8 cellular contexts compared by ENCODE assay signal in the genomic region with DNA sequence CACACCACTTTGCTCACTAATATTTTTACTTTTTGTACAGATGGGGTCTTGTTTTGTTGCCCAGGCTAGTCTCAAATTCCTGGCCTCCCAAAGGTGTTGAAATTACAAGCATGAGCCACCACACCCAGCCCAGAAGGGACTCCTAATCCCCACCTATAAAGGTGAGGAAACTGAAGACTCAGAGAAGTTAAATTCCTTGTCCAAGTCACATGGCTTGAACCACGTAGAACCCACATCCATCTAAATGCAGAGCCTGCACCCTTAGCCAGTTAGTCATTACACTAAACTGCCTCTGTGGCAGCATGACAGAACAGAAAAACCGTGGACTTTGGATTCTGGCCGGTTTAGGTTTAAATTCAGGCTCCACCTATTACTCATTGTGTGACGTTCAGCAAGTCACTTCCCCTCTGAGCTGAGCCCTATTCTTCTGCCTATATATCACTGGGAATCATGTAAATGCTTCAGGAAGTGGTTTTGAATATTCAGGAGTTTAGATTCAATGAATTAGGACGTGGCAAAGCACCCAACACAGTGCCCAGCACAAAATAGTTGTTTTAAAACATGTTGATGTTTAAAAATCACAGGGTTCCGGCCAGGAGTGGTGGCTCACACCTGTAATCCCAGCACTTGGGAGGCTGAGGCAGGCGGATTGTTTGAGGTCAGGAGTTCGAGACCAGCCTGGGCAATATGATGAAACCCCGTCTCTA. TPM values are rescaled to one million over a fixed set of nuclear protein-coding genes. Genes with fewer than 3 reads are reported as not detected.
DNase-seq lines count a peak whose midpoint lies in the region; ATAC-seq and TF ChIP-seq lines count a peak whose summit lies in the region.

No MANE protein-coding gene starts in this region.

- H3K4me3 ChIP-seq in astrocyte of the cerebellum (ENCODE audit: low read depth, low read length) = no peak overlapping the region

- TF ChIP-seq CTCF in astrocyte of the cerebellum (IDR thresholded peaks at IDR 0.05; ENCODE audit: low read depth, low read length, missing control alignments) = no peak
- no peak for TF ChIP-seq CTCF in GM13977 (IDR thresholded peaks at IDR 0.05; ENCODE audit: extremely low read depth, insufficient read depth, missing control alignments)

- no peak for ATAC-seq in GM21367 (IDR thresholded peaks at IDR 0.05; ENCODE audit: unreplicated experiment)
- no peak for ATAC-seq in HG02884 (IDR thresholded peaks at IDR 0.05; ENCODE audit: unreplicated experiment)

- peak; percentile 96 for DNase-seq in EH (ENCODE audit: low read depth)
- peak; percentile 90 for DNase-seq in LHCN-M2 (ENCODE audit: low read depth)
- peak; percentile 78 for DNase-seq in astrocyte of the cerebellum (ENCODE audit: low read depth)
- DNase-seq in lung microvascular endothelial cell (ENCODE audit: low read depth in 2 of 2) = peak; percentile 83 to 91
- no peak for DNase-seq in GM13977 (ENCODE audit: low spot score)
- DNase-seq in NCI-H524 treated with DMSO at 0.1 percent for 48 hours (lab: John Stamatoyannopoulos, UW) = no peak

- in situ Hi-C loops in astrocyte of the cerebellum (cut with HindIII; ENCODE audit: low sequenced_read_pairs) = no loop called here
- in situ Hi-C loops in GM13977 (cut with MboI; ENCODE audit: low pct_unique_long_range_greater_than_20kb, low sequenced_read_pairs, unreplicated experiment) = no loop called here

RNA-seq across cellular contexts. Expression of a gene that starts 3.0 kb away (rescaled TPM):
- total RNA-seq in LHCN-M2 (2014; rRNA removed) (167 and 172 TPM in 2 replicates), lung microvascular endothelial cell (157 and 168 TPM in 2 replicates)
- polyA plus RNA-seq in LHCN-M2 (2012) = 306 TPM

Comparison
In these comparisons a context has a peak if more than half of its experiments do, and no peak if none do; other contexts are left out.
1. DNase-seq: peak in EH (single experiment), LHCN-M2 (single experiment), astrocyte of the cerebellum (single experiment) and lung microvascular endothelial cell (2 of 2); none in GM13977 (single experiment) and NCI-H524 treated with DMSO at 0.1 percent for 48 hours (single experiment).